Comparison of ENCODE assay signal across 15 cellular contexts in genomic region chr12:114405199-114405448, GRCh38. TPM values are rescaled to one million over a fixed set of nuclear protein-coding genes. Genes with fewer than 3 reads are reported as not detected.
DNase-seq lines count a peak whose midpoint lies in the region; ATAC-seq and TF ChIP-seq lines count a peak whose summit lies in the region.
"Had no signal": no experiment of that assay in that cellular context is flagged by ENCODE, and none has a peak within 500 bp of the region (broad histone marks: within the 10 kb centered on the region; RNA-seq: fewer than 3 reads in every experiment).

No MANE protein-coding gene starts in this region.

- TF ChIP-seq POLR2A in heart left ventricle (IDR thresholded peaks at IDR 0.05) = no peak
- TF ChIP-seq POLR2A in thyroid gland (IDR thresholded peaks at IDR 0.05) = no peak

- peaks cover 0 to 52% (median 12%) of the 10 kb centered on the region in 12 donors for H3K4me1 ChIP-seq in heart left ventricle
- H3K4me1 ChIP-seq in left lung = peaks cover 0 to 8% of the 10 kb centered on the region in 2 donors
- peaks cover 1% of the 10 kb centered on the region for H3K4me1 ChIP-seq in urinary bladder (ENCODE audit: insufficient read depth)
- H3K4me1 ChIP-seq in thyroid gland = peaks cover 8 to 15% of the 10 kb centered on the region in 2 donors
- H3K4me1 ChIP-seq: BE2C had no signal

- peak in 1 of 4 donors; percentile 0 for ATAC-seq in heart left ventricle
- no peak for ATAC-seq in left lung
- no peak for ATAC-seq in GM21825 (IDR thresholded peaks at IDR 0.05; ENCODE audit: unreplicated experiment)
- ATAC-seq: activated CD4-positive, CD25-positive, alpha-beta regulatory T cell treated with anti-CD3 and anti-CD28 coated beads, Interleukin-2, amount 50 U/mL, for 24 hours; activated T-cell treated with anti-CD3 and anti-CD28 coated beads, Interleukin-2, amount 50 U/mL, for 72 hours; body of pancreas had no signal

- DNase-seq in heart left ventricle (no peak), cardiac septum (ENCODE audit: low spot score) (no peak), coronary artery (ENCODE audit: low spot score) (no peak), left lung (no peak), thyroid gland (no peak)
- DNase-seq in central memory CD4-positive, alpha-beta T cell = no peak
- DNase-seq: activated T-cell treated with anti-CD3 and anti-CD28 coated beads, Interleukin-2, amount 50 U/mL, for 72 hours; BE2C; body of pancreas; HCEC 1CT; NCI-H1930 had no signal

- H3K9me3 ChIP-seq in heart left ventricle = no peaks in the 10 kb centered on the region
- H3K9me3 ChIP-seq in left lung = no peaks in the 10 kb centered on the region
- no peaks in the 10 kb centered on the region for H3K9me3 ChIP-seq in thyroid gland
- H3K9me3 ChIP-seq: BE2C, body of pancreas had no signal

- H3K27ac ChIP-seq in heart left ventricle (peak overlapping the region; percentile 73 to 96 (median 91)), coronary artery (peak overlapping the region; percentile 69 to 86), left lung (peak overlapping the region; percentile 50 to 87), urinary bladder (ENCODE audit: low read depth) (peak overlapping the region; percentile 27), thyroid gland (no peak overlapping the region)
- H3K27ac ChIP-seq: body of pancreas had no signal

- H3K4me3 ChIP-seq in heart left ventricle (peak overlapping the region; percentile 33 to 88 (median 66)), coronary artery (peak overlapping the region; percentile 84), left lung (peak overlapping the region; percentile 37 to 42), urinary bladder (ENCODE audit: low read depth, low read length) (peak overlapping the region; percentile 57), thyroid gland (replicated peaks in 1 of 3) (no peak overlapping the region)
- H3K4me3 ChIP-seq: body of pancreas had no signal

- H3K36me3 ChIP-seq in heart left ventricle (no peaks in the 10 kb centered on the region), left lung (no peaks in the 10 kb centered on the region), urinary bladder (ENCODE audit: insufficient read depth) (no peaks in the 10 kb centered on the region), thyroid gland (no peaks in the 10 kb centered on the region)
- H3K36me3 ChIP-seq: BE2C had no signal

- 3 to 11% (median 9%) methylated on average over 10 to 22 of the region's 22 CpGs for WGBS in heart left ventricle, 4 donors
- 4% methylated on average over 22 of the region's 22 CpGs for WGBS in urinary bladder
- WGBS in thyroid gland, 2 donors = 2 to 8% methylated on average over 2 to 8 of the region's 22 CpGs

- peaks cover 0 to 98% (median 3%) of the 10 kb centered on the region in 9 donors for H3K27me3 ChIP-seq in heart left ventricle
- H3K27me3 ChIP-seq in left lung = peaks cover 72 to 100% of the 10 kb centered on the region in 2 donors
- peaks cover 67% of the 10 kb centered on the region for H3K27me3 ChIP-seq in thyroid gland

- TF ChIP-seq CTCF in heart left ventricle (IDR thresholded peaks at IDR 0.05) = no peak
- TF ChIP-seq CTCF in coronary artery (IDR thresholded peaks at IDR 0.05) = no peak
- TF ChIP-seq CTCF in left lung (IDR thresholded peaks at IDR 0.05) = no peak
- TF ChIP-seq CTCF in thyroid gland (IDR thresholded peaks at IDR 0.05) = no peak

- intact Hi-C loops in heart left ventricle (cut with DNase I) = loop anchor here in 3 of 10 donors (5.0 to 10.0 kb wide), 5 partner anchors 42 to 72 kb away; no protein-coding TSS in a partner anchor
- intact Hi-C loops in cardiac septum (cut with DNase I) = no loop called here
- intact Hi-C loops in left lung (cut with DNase I) = no loop called here
- intact Hi-C loops in thyroid gland (cut with DNase I) = no loop called here

RNA-seq across cellular contexts. Expression of gene TBX5, which starts 0.8 kb away (rescaled TPM):
- total RNA-seq in heart left ventricle = 10 to 100 TPM; 33.6 to 74.5 (median 44.9) TPM
- polyA plus RNA-seq in heart left ventricle = 10 to 100 TPM in 1 of 2 donors, 1 to 10 TPM in 1; 8.1 to 21.3 TPM
- 34.6 TPM for total RNA-seq in cardiac septum
- 10 to 100 TPM; 16.8 to 18.1 TPM for total RNA-seq in left lung
- total RNA-seq in urinary bladder = 6.2 TPM
- polyA plus RNA-seq in urinary bladder = 12.9 TPM
- total RNA-seq in thyroid gland = 1 to 10 TPM in 2 of 4 donors, under 1 TPM in 2; 0.27 to 2.3 (median 1.0) TPM
- total RNA-seq: activated T-cell treated with anti-CD3 and anti-CD28 coated beads, Interleukin-2, amount 50 U/mL, for 72 hours; body of pancreas; epithelial cell of proximal tubule had no signal

Comparison
In these comparisons a context has a peak if more than half of its experiments do, and no peak if none do; other contexts are left out.
1. H3K27ac ChIP-seq: peak in heart left ventricle (12 of 12), coronary artery (2 of 2), left lung (2 of 2) and urinary bladder (single experiment); none in thyroid gland (0 of 3).
2. H3K4me3 ChIP-seq: peak in heart left ventricle (12 of 12), coronary artery (single experiment), left lung (2 of 2) and urinary bladder (single experiment); none in thyroid gland (0 of 3).